Comparison of ENCODE assay signal across 26 cellular contexts in genomic region chr15:51401065-51401780, GRCh38. TPM values are rescaled to one million over a fixed set of nuclear protein-coding genes. Genes with fewer than 3 reads are reported as not detected.
"Had no signal": no experiment of that assay in that cellular context is flagged by ENCODE, and none has a peak within 500 bp of the region (broad histone marks: within the 10 kb centered on the region; RNA-seq: fewer than 3 reads in every experiment).

No MANE protein-coding gene starts in this region.

- H3K9me3 ChIP-seq: left ventricle myocardium inferior, stomach, suprapubic skin, tibial nerve had no signal

- H3K36me3 Mint-ChIP-seq: activated CD4-positive, alpha-beta memory T cell treated with anti-CD3 and anti-CD28 coated beads for 36 hours; memory B cell; stimulated activated memory B cell treated with anti-CD40 and anti-IgM and Interleukin-4, amounts not matched to agents 10 μg/mL and 1 μg/mL and 100 μg/mL, for 72 hours had no signal

- H3K36me3 ChIP-seq: cardiac muscle cell, left ventricle myocardium inferior, stomach, suprapubic skin had no signal

- H3K4me1 Mint-ChIP-seq: activated naive CD8-positive, alpha-beta T cell treated with anti-CD3 and anti-CD28 coated beads, Interleukin-2, amount 50 U/mL, for 24 hours had no signal

- H3K27ac Mint-ChIP-seq: activated CD4-positive, alpha-beta memory T cell treated with anti-CD3 and anti-CD28 coated beads for 36 hours; activated naive CD8-positive, alpha-beta T cell treated with anti-CD3 and anti-CD28 coated beads, Interleukin-2, amount 50 U/mL, for 24 hours; memory B cell; nephron progenitor cell; stimulated activated memory B cell treated with anti-CD40 and anti-IgM and Interleukin-4, amounts not matched to agents 10 μg/mL and 1 μg/mL and 100 μg/mL, for 72 hours; T-helper 1 cell treated with Interleukin-12 subunit alpha and Interleukin-12 subunit beta and Interleukin-4 antibody, amounts not matched to agents 30 μg/mL and 1 μg/mL, for 36 hours had no signal

- H3K9ac ChIP-seq: parathyroid adenoma had no signal

- H3K4me1 ChIP-seq: foreskin keratinocyte, left ventricle myocardium inferior, parathyroid adenoma, suprapubic skin had no signal

- H3K9me3 Mint-ChIP-seq: activated CD4-positive, alpha-beta memory T cell treated with anti-CD3 and anti-CD28 coated beads for 36 hours; activated naive CD8-positive, alpha-beta T cell treated with anti-CD3 and anti-CD28 coated beads, Interleukin-2, amount 50 U/mL, for 24 hours; memory B cell; nephron progenitor cell; stimulated activated memory B cell treated with anti-CD40 and anti-IgM and Interleukin-4, amounts not matched to agents 10 μg/mL and 1 μg/mL and 100 μg/mL, for 72 hours; T-helper 1 cell treated with Interleukin-12 subunit alpha and Interleukin-12 subunit beta and Interleukin-4 antibody, amounts not matched to agents 30 μg/mL and 1 μg/mL, for 36 hours had no signal

- H3K4me3 Mint-ChIP-seq: activated CD4-positive, alpha-beta memory T cell treated with anti-CD3 and anti-CD28 coated beads for 36 hours; activated naive CD8-positive, alpha-beta T cell treated with anti-CD3 and anti-CD28 coated beads, Interleukin-2, amount 50 U/mL, for 24 hours; memory B cell; nephron progenitor cell; stimulated activated memory B cell treated with anti-CD40 and anti-IgM and Interleukin-4, amounts not matched to agents 10 μg/mL and 1 μg/mL and 100 μg/mL, for 72 hours; T-helper 1 cell treated with Interleukin-12 subunit alpha and Interleukin-12 subunit beta and Interleukin-4 antibody, amounts not matched to agents 30 μg/mL and 1 μg/mL, for 36 hours had no signal

- H3K27me3 ChIP-seq: cardiac muscle cell, suprapubic skin, tibial nerve had no signal

- DNase-seq: activated CD4-positive, alpha-beta T cell treated with anti-CD3 and anti-CD28 coated beads for 4 hours; activated CD4-positive, CD25-positive, alpha-beta regulatory T cell; activated effector memory CD4-positive, alpha-beta T cell treated with anti-CD3 and anti-CD28 coated beads, Interleukin-2, amount 50 U/mL, for 16 hours; activated naive CD4-positive, alpha-beta T cell treated with anti-CD3 and anti-CD28 coated beads, Interleukin-2, amount 50 U/mL, for 16 hours; activated T-cell treated with anti-CD3 and anti-CD28 coated beads for 4 hours; effector memory CD4-positive, alpha-beta T cell; T1000 had no signal

- H3K27ac ChIP-seq: cardiac muscle cell, foreskin keratinocyte, left ventricle myocardium inferior, parathyroid adenoma, skin epidermis, stomach, suprapubic skin, tibial nerve had no signal

- FAIRE-seq: urothelium cell line had no signal

- H2AFZ ChIP-seq: parathyroid adenoma had no signal

- ATAC-seq: activated naive CD8-positive, alpha-beta T cell treated with anti-CD3 and anti-CD28 coated beads, Interleukin-2, amount 50 U/mL, for 24 hours had no signal

- H3K4me3 ChIP-seq: cardiac muscle cell, left ventricle myocardium inferior, skin epidermis, stomach, suprapubic skin, tibial nerve had no signal

- H3K79me2 ChIP-seq: parathyroid adenoma had no signal

RNA-seq across cellular contexts. Expression of gene GLDN, which starts 59.8 kb away (rescaled TPM):
- total RNA-seq: activated CD4-positive, alpha-beta memory T cell treated with anti-CD3 and anti-CD28 coated beads for 36 hours; dermis microvascular lymphatic vessel endothelial cell; foreskin keratinocyte; glomerular endothelial cell; kidney epithelial cell; pulmonary artery endothelial cell had no signal
- polyA plus RNA-seq: cardiac muscle cell, foreskin keratinocyte had no signal
